In genomic region chr22:28923826-28924732, GRCh38 we compare ENCODE assay signal across 10 cellular contexts. TPM values are rescaled to one million over a fixed set of nuclear protein-coding genes. Genes with fewer than 3 reads are reported as not detected.
DNase-seq lines count a peak whose midpoint lies in the region; ATAC-seq and TF ChIP-seq lines count a peak whose summit lies in the region.
"Had no signal": no experiment of that assay in that cellular context is flagged by ENCODE, and none has a peak within 500 bp of the region (broad histone marks: within the 10 kb centered on the region; RNA-seq: fewer than 3 reads in every experiment).

No MANE protein-coding gene starts in this region.

- no peak for ATAC-seq in HG03457 (IDR thresholded peaks at IDR 0.05; ENCODE audit: unreplicated experiment)

- H3K4me1 ChIP-seq in ovary (ENCODE audit: insufficient read depth) (peaks cover 16% of the 10 kb centered on the region), esophagus muscularis mucosa (peaks cover 13 to 62% (median 48%) of the 10 kb centered on the region in 4 donors)

- H3K36me3 ChIP-seq in ovary = no peaks in the 10 kb centered on the region
- no peaks in the 10 kb centered on the region for H3K36me3 ChIP-seq in esophagus muscularis mucosa

- TF ChIP-seq EP300 in ovary (IDR thresholded peaks at IDR 0.05) (no peak), esophagus muscularis mucosa (IDR thresholded peaks at IDR 0.05) (no peak)

- H3K9me3 Mint-ChIP-seq in Calu3 (ENCODE audit: low read depth, unreplicated experiment) = no peaks in the 10 kb centered on the region

- no peak for TF ChIP-seq POLR2A in ovary (IDR thresholded peaks at IDR 0.05)
- no peak for TF ChIP-seq POLR2A in esophagus muscularis mucosa (IDR thresholded peaks at IDR 0.05; ENCODE audit: low read depth)

- H3K27me3 ChIP-seq in dorsolateral prefrontal cortex = no peaks in the 10 kb centered on the region
- no peaks in the 10 kb centered on the region for H3K27me3 ChIP-seq in ovary
- no peaks in the 10 kb centered on the region for H3K27me3 ChIP-seq in esophagus muscularis mucosa

- no peaks in the 10 kb centered on the region for H3K27me3 Mint-ChIP-seq in Calu3 (ENCODE audit: unreplicated experiment)

- H3K27ac Mint-ChIP-seq in Calu3 (ENCODE audit: unreplicated experiment) = no peak overlapping the region

- peak overlapping the region; percentile 53 for H3K4me3 Mint-ChIP-seq in Calu3 (ENCODE audit: low read depth, unreplicated experiment)

- intact Hi-C loops in Calu3 (cut with micrococcal nuclease; ENCODE audit: unreplicated experiment) = no loop called here
- intact Hi-C loops in dorsolateral prefrontal cortex (cut with DNase I) = no loop called here
- intact Hi-C loops in ovary (cut with DNase I) = no loop called here
- intact Hi-C loops in esophagus muscularis mucosa (cut with DNase I) = no loop called here

- BruUV-seq in Calu3 (replicated peaks; lab: Mats Ljungman, UMichigan) = no TSS peak

- peaks cover 66% of the 10 kb centered on the region for H3K4me1 Mint-ChIP-seq in Calu3 (ENCODE audit: low read depth, unreplicated experiment)

- H3K36me3 Mint-ChIP-seq in Calu3 (ENCODE audit: insufficient read depth, unreplicated experiment) = peaks cover 8% of the 10 kb centered on the region

- CTCF ChIA-PET in Calu3 (lab: Charles Lee) = interaction anchor here (0.6 to 1.2 kb wide), 2 partner anchors 82 to 90 kb away, joined by 3 read pairs; no protein-coding TSS in a partner anchor

- DNase-seq in Calu3 (peak; percentile 47), NCI-H2107 treated with DMSO at 0.1 percent for 48 hours (lab: John Stamatoyannopoulos, UW; ENCODE audit: unreplicated experiment) (peak; percentile 72), dorsolateral prefrontal cortex (peak in 8 of 10 donors; percentile 52 to 65 (median 56)), ovary (peak; percentile 47 to 69 (median 56)), foreskin fibroblast (no peak), esophagus muscularis mucosa (ENCODE audit: extremely low spot score) (no peak), OCI-M2 (lab: John Stamatoyannopoulos, UW; ENCODE audit: unreplicated experiment) (no peak)
- DNase-seq: NCI-H1694, T-helper 9 cell had no signal

- H3K4me3 ChIP-seq in dorsolateral prefrontal cortex = peak overlapping the region in 47 of 59 donors; percentile 1 to 51 (median 25)
- no peak overlapping the region for H3K4me3 ChIP-seq in ovary
- no peak overlapping the region for H3K4me3 ChIP-seq in foreskin fibroblast (ENCODE audit: low read depth in 1 of 2, low read length in 2 of 2)
- H3K4me3 ChIP-seq in esophagus muscularis mucosa = no peak overlapping the region

- TF ChIP-seq CTCF in Calu3 (IDR thresholded peaks at IDR 0.05; ENCODE audit: unreplicated experiment) (no peak), dorsolateral prefrontal cortex (IDR thresholded peaks at IDR 0.05 in 54 of 56, conservative IDR thresholded peaks at IDR 0.05 in 2 of 56; ENCODE audit: low read depth in 1 of 56, partially characterized antibody in 56 of 56) (no peak), ovary (IDR thresholded peaks at IDR 0.05) (no peak), foreskin fibroblast (IDR thresholded peaks at IDR 0.05; ENCODE audit: low read depth, low read length) (no peak), esophagus muscularis mucosa (IDR thresholded peaks at IDR 0.05) (no peak)

- H3K27ac ChIP-seq in dorsolateral prefrontal cortex = peak overlapping the region in 58 of 59 donors; percentile 6 to 93 (median 80)
- peak overlapping the region in 1 of 2 donors; percentile 40 for H3K27ac ChIP-seq in ovary
- peak overlapping the region in 1 of 4 donors; percentile 18 for H3K27ac ChIP-seq in esophagus muscularis mucosa (replicated peaks in 1 of 4)

- H3K9me3 ChIP-seq in ovary (no peaks in the 10 kb centered on the region), esophagus muscularis mucosa (no peaks in the 10 kb centered on the region)

- 38 to 57% (median 46%) methylated on average over 24 of the region's 24 CpGs for WGBS in ovary, 3 donors
- WGBS in esophagus muscularis mucosa = 82% methylated on average over 18 of the region's 24 CpGs

RNA-seq across cellular contexts. Expression of gene ZNRF3, which starts 40.7 kb away (rescaled TPM):
- total RNA-seq in Calu3 (2022) (23.7 and 24.5 TPM in 2 replicates), dorsolateral prefrontal cortex (10 to 100 TPM; 13.3 to 65.5 (median 24.6) TPM), ovary (10 to 100 TPM; 11.1 to 24.3 (median 14.1) TPM), esophagus muscularis mucosa (10 to 100 TPM; 12.9 to 29.7 (median 21.9) TPM)
- polyA plus RNA-seq in ovary = 1 to 10 TPM; 7.4 TPM

Comparison
In these comparisons a context has a peak if more than half of its experiments do, and no peak if none do; other contexts are left out.
1. DNase-seq: peak in Calu3 (single experiment), NCI-H2107 treated with DMSO at 0.1 percent for 48 hours (single experiment), dorsolateral prefrontal cortex (8 of 10) and ovary (5 of 5); none in foreskin fibroblast (0 of 2), esophagus muscularis mucosa (single experiment) and OCI-M2 (single experiment).
2. H3K4me3 ChIP-seq: peak in dorsolateral prefrontal cortex (47 of 59); none in ovary (single experiment), foreskin fibroblast (0 of 2) and esophagus muscularis mucosa (0 of 4).